Comparison of ENCODE assay signal across 8 cellular contexts in the genomic region with DNA sequence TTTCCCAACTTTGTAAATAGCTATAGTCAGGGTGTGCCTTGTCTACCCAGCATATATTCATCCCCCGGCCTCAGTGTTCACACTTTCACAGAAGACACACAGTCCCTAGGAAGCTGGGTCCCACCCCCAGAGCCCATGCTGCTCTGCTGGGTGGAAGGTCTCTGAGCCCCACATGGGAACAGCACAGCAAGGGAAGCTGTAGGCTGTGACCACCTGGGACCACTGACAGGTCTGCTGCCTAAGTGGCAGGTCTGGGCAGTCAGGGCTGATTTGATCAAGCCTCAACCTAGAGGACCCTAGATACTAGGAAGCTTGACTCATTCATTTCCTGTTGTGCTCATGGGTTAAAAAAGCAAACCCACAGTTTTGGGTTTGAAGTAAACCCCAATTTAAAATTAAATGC. TPM values are rescaled to one million over a fixed set of nuclear protein-coding genes. Genes with fewer than 3 reads are reported as not detected.
DNase-seq lines count a peak whose midpoint lies in the region; ATAC-seq and TF ChIP-seq lines count a peak whose summit lies in the region.

No MANE protein-coding gene starts in this region.

- peaks cover 0 to 100% (median 5%) of the 10 kb centered on the region in 12 donors for H3K4me1 ChIP-seq in heart left ventricle

- no peaks in the 10 kb centered on the region for H3K27me3 ChIP-seq in heart left ventricle

- DNase-seq in heart left ventricle (no peak), cardiac septum (ENCODE audit: low spot score) (no peak), mesenteric fat pad (ENCODE audit: low spot score) (peak; percentile 87), type B pancreatic cell (ENCODE audit: extremely low spot score, unreplicated experiment) (peak; percentile 34), nucleus accumbens (lab: John Stamatoyannopoulos, UW) (no peak), cerebellar nuclear complex (lab: John Stamatoyannopoulos, UW) (no peak)
- peak; percentile 67 for DNase-seq in activated T-cell treated with anti-CD3 and anti-CD28 coated beads, Interleukin-2, amount 50 U/mL, for 1 hour

- no peaks in the 10 kb centered on the region for H3K9me3 Mint-ChIP-seq in type B pancreatic cell

- WGBS in heart left ventricle, 4 donors, result 56 to 88% (median 73%) methylated on average over 1 of the region's 1 CpG

- H3K4me3 Mint-ChIP-seq in type B pancreatic cell, result no peak overlapping the region

- H3K36me3 Mint-ChIP-seq in type B pancreatic cell, result no peaks in the 10 kb centered on the region

- no peak for TF ChIP-seq CTCF in heart left ventricle (IDR thresholded peaks at IDR 0.05)
- no peak for TF ChIP-seq CTCF in type B pancreatic cell (conservative IDR thresholded peaks at IDR 0.05)

- peaks cover 6% of the 10 kb centered on the region for H3K4me1 Mint-ChIP-seq in type B pancreatic cell (ENCODE audit: unreplicated experiment)

- intact Hi-C loops in heart left ventricle (cut with DNase I) (loop anchor here in 1 of 10 donors (2.0 kb wide), 1 partner anchor 50 kb away; no protein-coding TSS in a partner anchor), cardiac septum (cut with DNase I) (no loop called here)

- no peak overlapping the region for H3K27ac Mint-ChIP-seq in type B pancreatic cell

- no peak overlapping the region for H3K4me3 ChIP-seq in heart left ventricle

- peak overlapping the region in 9 of 12 donors; percentile 55 to 91 (median 82) for H3K27ac ChIP-seq in heart left ventricle

- ATAC-seq in heart left ventricle, result peak in 1 of 4 donors; percentile 16
- no peak for ATAC-seq in esophagus mucosa

- no peak for TF ChIP-seq POLR2A in heart left ventricle (IDR thresholded peaks at IDR 0.05)

- H3K9me3 ChIP-seq in heart left ventricle, result peaks cover 0 to 6% (median 0%) of the 10 kb centered on the region in 12 donors

- peaks cover 0 to 22% (median 0%) of the 10 kb centered on the region in 9 donors for H3K36me3 ChIP-seq in heart left ventricle

- peaks cover 20% of the 10 kb centered on the region for H3K27me3 Mint-ChIP-seq in type B pancreatic cell

RNA-seq across cellular contexts. Expression of a gene that starts 16.8 kb away (rescaled TPM):
- total RNA-seq in heart left ventricle (10 to 100 TPM in 2 of 9 donors, 1 to 10 TPM in 7; 2.1 to 49.0 (median 6.3) TPM), cardiac septum (3.0 TPM), mesenteric fat pad (32.1 TPM), type B pancreatic cell (ENCODE audit: low replicate concordance) (0.48 and 0.62 TPM in 2 replicates), esophagus mucosa (3.8 TPM)
- 1 to 10 TPM; 3.7 to 3.9 TPM for polyA plus RNA-seq in heart left ventricle

Comparison
In these comparisons a context has a peak if more than half of its experiments do, and no peak if none do; other contexts are left out.
1. DNase-seq: peak in activated T-cell treated with anti-CD3 and anti-CD28 coated beads, Interleukin-2, amount 50 U/mL, for 1 hour (single experiment), mesenteric fat pad (single experiment) and type B pancreatic cell (single experiment); none in heart left ventricle (0 of 5), cardiac septum (single experiment), nucleus accumbens (0 of 56) and cerebellar nuclear complex (0 of 2).